1 cellular context compared by ENCODE assay signal in genomic region chr13:102643656-102644055, GRCh38.
TF ChIP-seq lines count a peak whose summit lies in the region.

No MANE protein-coding gene starts in this region.

TF ChIP-seq in SK-N-SH treated with all-trans-retinoic acid at 6 μM for 48 hours, 23 proteins besides CTCF, POLR2A, EP300 and RAD21 (continued from another document):
- no peak for TF ChIP-seq PATZ1 (CRISPR knock-in tag; IDR thresholded peaks at IDR 0.05; ENCODE audit: borderline replicate concordance)
- no peak for TF ChIP-seq GLIS3 (CRISPR knock-in tag; IDR thresholded peaks at IDR 0.05)
- TF ChIP-seq SNAI2 (CRISPR knock-in tag; IDR thresholded peaks at IDR 0.05): no peak
- TF ChIP-seq PPARA (CRISPR knock-in tag; IDR thresholded peaks at IDR 0.05; ENCODE audit: borderline replicate concordance): no peak
- TF ChIP-seq POU6F1 (CRISPR knock-in tag; IDR thresholded peaks at IDR 0.05; ENCODE audit: borderline replicate concordance, low read depth): no peak
- no peak for TF ChIP-seq TCF4 (CRISPR knock-in tag; IDR thresholded peaks at IDR 0.05; ENCODE audit: borderline replicate concordance)
- no peak for TF ChIP-seq CSRNP3 (CRISPR knock-in tag; IDR thresholded peaks at IDR 0.05)
- no peak for TF ChIP-seq RARB (CRISPR knock-in tag; IDR thresholded peaks at IDR 0.05)
- no peak for TF ChIP-seq ZNF70 (CRISPR knock-in tag; IDR thresholded peaks at IDR 0.05)
- no peak for TF ChIP-seq TOX (CRISPR knock-in tag; IDR thresholded peaks at IDR 0.05; ENCODE audit: borderline replicate concordance)
- TF ChIP-seq OSR1 (CRISPR knock-in tag; IDR thresholded peaks at IDR 0.05): no peak
- no peak for TF ChIP-seq TSHZ2 (CRISPR knock-in tag; IDR thresholded peaks at IDR 0.05)
- no peak for TF ChIP-seq ARNTL (CRISPR knock-in tag; IDR thresholded peaks at IDR 0.05; ENCODE audit: borderline replicate concordance, low read depth)
